ENCODE assay signal across 11 cellular contexts in genomic region chr1:91699339-91699970, GRCh38.
DNase-seq lines count a peak whose midpoint lies in the region; ATAC-seq and TF ChIP-seq lines count a peak whose summit lies in the region.
"Had no signal": no experiment of that assay in that cellular context is flagged by ENCODE, and none has a peak within 500 bp of the region (broad histone marks: within the 10 kb centered on the region; RNA-seq: fewer than 3 reads in every experiment).

No MANE protein-coding gene starts in this region.

- H3K36me3 ChIP-seq in left lung, result peaks cover 0 to 3% of the 10 kb centered on the region in 2 donors
- H3K36me3 ChIP-seq in suprapubic skin, result peaks cover 13% of the 10 kb centered on the region
- H3K36me3 ChIP-seq: neutrophil had no signal

- no peak for TF ChIP-seq CTCF in HFFc6 (IDR thresholded peaks at IDR 0.05)
- TF ChIP-seq CTCF in left lung (IDR thresholded peaks at IDR 0.05), result no peak
- no peak for TF ChIP-seq CTCF in suprapubic skin (IDR thresholded peaks at IDR 0.05)

- H3K9me3 Mint-ChIP-seq in HFFc6, result no peaks in the 10 kb centered on the region

- DNase-seq in HFFc6 (peak; percentile 85), brain pericyte (ENCODE audit: low read depth, low spot score) (peak; percentile 69), left lung (no peak), suprapubic skin (ENCODE audit: low spot score in 2 of 2) (no peak), SHP77 treated with DMSO at 0.1 percent for 48 hours (lab: John Stamatoyannopoulos, UW) (no peak)
- no peak for DNase-seq in effector CD4-positive, alpha-beta T cell
- DNase-seq: activated CD4-positive, alpha-beta T cell treated with anti-CD3 and anti-CD28 coated beads for 48 hours; anterior cingulate cortex; GF-D8 had no signal

- no peak overlapping the region for H3K4me3 ChIP-seq in left lung
- H3K4me3 ChIP-seq in suprapubic skin, result no peak overlapping the region

- intact Hi-C loops in left lung (cut with DNase I), result no loop called here

- TF ChIP-seq EP300 in suprapubic skin (IDR thresholded peaks at IDR 0.05), result no peak

- H3K9me3 ChIP-seq in left lung (no peaks in the 10 kb centered on the region), suprapubic skin (no peaks in the 10 kb centered on the region)
- H3K9me3 ChIP-seq: neutrophil had no signal

- peaks cover 64% of the 10 kb centered on the region for H3K4me1 Mint-ChIP-seq in HFFc6 (ENCODE audit: low read depth)

- peaks cover 12 to 21% of the 10 kb centered on the region in 2 donors for H3K4me1 ChIP-seq in left lung
- H3K4me1 ChIP-seq in suprapubic skin, result peaks cover 32% of the 10 kb centered on the region

- H3K27ac ChIP-seq in left lung (peak overlapping the region in 1 of 2 donors; percentile 48), suprapubic skin (peak overlapping the region; percentile 66)
- H3K27ac ChIP-seq: neutrophil had no signal

- ATAC-seq in left lung (peak; percentile 52), HG03135 (IDR thresholded peaks at IDR 0.05; ENCODE audit: unreplicated experiment) (no peak)

- H3K4me3 Mint-ChIP-seq in HFFc6, result peak overlapping the region; percentile 61

- H3K36me3 Mint-ChIP-seq in HFFc6 (ENCODE audit: low read depth), result peaks cover 28% of the 10 kb centered on the region

- no peaks in the 10 kb centered on the region for H3K27me3 Mint-ChIP-seq in HFFc6 (ENCODE audit: insufficient read depth)

- no peak for TF ChIP-seq POLR2A in suprapubic skin (IDR thresholded peaks at IDR 0.05)

- H3K27ac Mint-ChIP-seq in HFFc6, result peak overlapping the region; percentile 92

- WGBS in suprapubic skin, result 56% methylated on average over 4 of the region's 4 CpGs

- H3K27me3 ChIP-seq in left lung (no peaks in the 10 kb centered on the region), suprapubic skin (no peaks in the 10 kb centered on the region)
- H3K27me3 ChIP-seq: neutrophil had no signal

Comparison
In these comparisons a context has a peak if more than half of its experiments do, and no peak if none do; other contexts are left out.
1. DNase-seq: peak in HFFc6 (single experiment) and brain pericyte (single experiment); none in left lung (0 of 2), suprapubic skin (0 of 2), effector CD4-positive, alpha-beta T cell (single experiment) and SHP77 treated with DMSO at 0.1 percent for 48 hours (single experiment).